ENCODE assay signal across 27 cellular contexts in the genomic region with DNA sequence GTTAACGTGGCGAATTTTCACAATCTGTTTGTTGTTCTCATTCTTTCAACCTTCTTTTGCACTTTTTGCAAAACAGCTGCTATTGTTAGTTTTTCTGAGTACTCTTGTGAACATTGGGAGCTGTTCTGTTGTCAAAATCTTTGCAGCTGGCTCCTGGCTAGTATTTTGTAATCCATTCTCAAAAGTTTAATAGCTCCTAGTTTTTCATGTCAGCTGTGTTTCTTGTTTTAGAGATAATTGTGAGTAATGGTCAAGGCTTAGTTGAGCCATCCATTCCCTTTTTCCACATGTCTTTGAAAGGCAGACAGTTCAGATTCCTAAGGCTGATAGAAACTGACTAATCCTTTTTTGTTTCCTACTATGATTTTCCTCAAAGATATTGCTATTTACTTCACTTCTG. TPM values are rescaled to one million over a fixed set of nuclear protein-coding genes. Genes with fewer than 3 reads are reported as not detected.
A peak's percentile ranks its signal among the peaks of the same experiment; 100 is the strongest.
DNase-seq lines count a peak whose midpoint lies in the region; ATAC-seq, FAIRE-seq and TF ChIP-seq lines count a peak whose summit lies in the region.
"Had no signal": no experiment of that assay in that cellular context is flagged by ENCODE, and none has a peak within 500 bp of the region (broad histone marks: within the 10 kb centered on the region; RNA-seq: fewer than 3 reads in every experiment).

No MANE protein-coding gene starts in this region.

- intact Hi-C loops in sciatic nerve (cut with DNase I): no loop called here
- intact Hi-C loops in activated naive CD4-positive, alpha-beta T cell treated with anti-CD3 and anti-CD28 coated beads for 36 hours (cut with micrococcal nuclease): no loop called here

- no peak overlapping the region for H3K4me3 Mint-ChIP-seq in astrocyte (ENCODE audit: unreplicated experiment)
- H3K4me3 Mint-ChIP-seq in stimulated activated memory B cell treated with anti-CD40 and anti-IgM and Interleukin-4, amounts not matched to agents 10 μg/mL and 1 μg/mL and 100 μg/mL, for 72 hours: no peak overlapping the region
- H3K4me3 Mint-ChIP-seq in activated naive CD4-positive, alpha-beta T cell treated with anti-CD3 and anti-CD28 coated beads for 36 hours: no peak overlapping the region
- H3K4me3 Mint-ChIP-seq: activated CD4-positive, alpha-beta T cell treated with anti-CD3 and anti-CD28 coated beads for 36 hours; memory B cell; naive B cell; T-helper 1 cell treated with Interleukin-12 subunit alpha and Interleukin-12 subunit beta and Interleukin-4 antibody, amounts not matched to agents 30 μg/mL and 1 μg/mL, for 36 hours had no signal

- CTCF ChIA-PET in activated naive CD4-positive, alpha-beta T cell treated with anti-CD3 and anti-CD28 coated beads for 36 hours (lab: Charles Lee): no interaction called here

- peak overlapping the region; percentile 10 for H3K27ac Mint-ChIP-seq in astrocyte (ENCODE audit: unreplicated experiment)
- no peak overlapping the region for H3K27ac Mint-ChIP-seq in stimulated activated memory B cell treated with anti-CD40 and anti-IgM and Interleukin-4, amounts not matched to agents 10 μg/mL and 1 μg/mL and 100 μg/mL, for 72 hours
- H3K27ac Mint-ChIP-seq in activated naive CD4-positive, alpha-beta T cell treated with anti-CD3 and anti-CD28 coated beads for 36 hours: no peak overlapping the region
- no peak overlapping the region for H3K27ac Mint-ChIP-seq in activated naive CD4-positive, alpha-beta T cell treated with anti-CD3 and anti-CD28 coated beads, Interleukin-2, amount 50 U/mL, for 72 hours
- H3K27ac Mint-ChIP-seq: activated CD4-positive, alpha-beta T cell treated with anti-CD3 and anti-CD28 coated beads for 36 hours; memory B cell; naive B cell; T-helper 1 cell treated with Interleukin-12 subunit alpha and Interleukin-12 subunit beta and Interleukin-4 antibody, amounts not matched to agents 30 μg/mL and 1 μg/mL, for 36 hours had no signal

- H3K4me2 ChIP-seq in astrocyte (ENCODE audit: low read length): no peak overlapping the region
- H3K4me2 ChIP-seq: KMS-11 had no signal

- no peaks in the 10 kb centered on the region for H3K36me3 Mint-ChIP-seq in astrocyte (ENCODE audit: low read depth, unreplicated experiment)
- H3K36me3 Mint-ChIP-seq in stimulated activated memory B cell treated with anti-CD40 and anti-IgM and Interleukin-4, amounts not matched to agents 10 μg/mL and 1 μg/mL and 100 μg/mL, for 72 hours: no peaks in the 10 kb centered on the region
- no peaks in the 10 kb centered on the region for H3K36me3 Mint-ChIP-seq in activated naive CD4-positive, alpha-beta T cell treated with anti-CD3 and anti-CD28 coated beads for 36 hours (ENCODE audit: low read depth)
- H3K36me3 Mint-ChIP-seq in activated naive CD4-positive, alpha-beta T cell treated with anti-CD3 and anti-CD28 coated beads, Interleukin-2, amount 50 U/mL, for 72 hours: peaks cover 0 to 8% of the 10 kb centered on the region in 2 donors

- H3K36me3 ChIP-seq in astrocyte (ENCODE audit: insufficient read depth, low read length): no peaks in the 10 kb centered on the region
- H3K36me3 ChIP-seq: breast epithelium, esophagus muscularis mucosa, SJCRH30, thyroid gland had no signal

- no peaks in the 10 kb centered on the region for H3K27me3 ChIP-seq in astrocyte (ENCODE audit: insufficient read depth, low read length)
- H3K27me3 ChIP-seq: breast epithelium, esophagus muscularis mucosa, SJCRH30, thyroid gland had no signal

- H3K4me3 ChIP-seq in astrocyte (ENCODE audit: insufficient read depth, low read depth, low read length) (no peak overlapping the region), foreskin fibroblast (ENCODE audit: low read depth in 1 of 2, low read length in 2 of 2) (peak overlapping the region in 1 of 2 donors; percentile 18)
- H3K4me3 ChIP-seq: breast epithelium, esophagus muscularis mucosa, SJCRH30, thyroid gland had no signal

- DNase-seq in GM04504 (ENCODE audit: low read depth) (peak; percentile 34), astrocyte (ENCODE audit: low read depth) (peak; percentile 29), foreskin fibroblast (peak; percentile 30 to 41), sciatic nerve (ENCODE audit: low spot score) (no peak), COLO668 (lab: John Stamatoyannopoulos, UW; ENCODE audit: unreplicated experiment) (no peak)
- DNase-seq in activated naive CD4-positive, alpha-beta T cell treated with anti-CD3 and anti-CD28 coated beads for 36 hours: no peak
- DNase-seq in activated naive CD4-positive, alpha-beta T cell treated with anti-CD3 and anti-CD28 coated beads, Interleukin-2, amount 50 U/mL, for 72 hours (ENCODE audit: low spot score in 2 of 2): no peak
- DNase-seq: activated CD4-positive, alpha-beta T cell treated with anti-CD3 and anti-CD28 coated beads for 36 hours; activated T-cell treated with anti-CD3 and anti-CD28 coated beads, Interleukin-2, amount 50 U/mL, for 1 hour; amniotic stem cell; effector memory CD4-positive, alpha-beta T cell; EL; head of caudate nucleus; MV-4-11; naive B cell; NCI-H2227 treated with DMSO at 0.1 percent for 48 hours; occipital lobe; SJCRH30; stimulated activated CD4-positive, alpha-beta T cell treated with anti-CD3 and anti-CD28 coated beads, Interleukin-4, amount 100 ng/mL, for 1 hour; stimulated activated naive CD4-positive, alpha-beta T cell treated with Interleukin-2 at 50 U/mL for 16 hours had no signal

- TF ChIP-seq CTCF in astrocyte (IDR thresholded peaks at IDR 0.05; ENCODE audit: insufficient read depth, low read depth, low read length): no peak
- TF ChIP-seq CTCF in foreskin fibroblast (IDR thresholded peaks at IDR 0.05; ENCODE audit: low read depth, low read length): no peak

- peaks cover 7% of the 10 kb centered on the region for H3K9me3 Mint-ChIP-seq in astrocyte (ENCODE audit: unreplicated experiment)
- peaks cover 4% of the 10 kb centered on the region for H3K9me3 Mint-ChIP-seq in stimulated activated memory B cell treated with anti-CD40 and anti-IgM and Interleukin-4, amounts not matched to agents 10 μg/mL and 1 μg/mL and 100 μg/mL, for 72 hours
- no peaks in the 10 kb centered on the region for H3K9me3 Mint-ChIP-seq in activated naive CD4-positive, alpha-beta T cell treated with anti-CD3 and anti-CD28 coated beads for 36 hours
- peaks cover 4 to 9% of the 10 kb centered on the region in 2 donors for H3K9me3 Mint-ChIP-seq in activated naive CD4-positive, alpha-beta T cell treated with anti-CD3 and anti-CD28 coated beads, Interleukin-2, amount 50 U/mL, for 72 hours
- H3K9me3 Mint-ChIP-seq: memory B cell had no signal

- FAIRE-seq in astrocyte (lab: Jason Lieb, UNC): no peak

- no peaks in the 10 kb centered on the region for H3K4me1 ChIP-seq in astrocyte (ENCODE audit: insufficient read depth, low read length)
- H3K4me1 ChIP-seq: breast epithelium, esophagus muscularis mucosa had no signal

- no peaks in the 10 kb centered on the region for H3K9me3 ChIP-seq in astrocyte (ENCODE audit: insufficient read depth, low read depth, low read length)
- H3K9me3 ChIP-seq: breast epithelium, esophagus muscularis mucosa, SJCRH30, thyroid gland had no signal

- peaks cover 13% of the 10 kb centered on the region for H3K4me1 Mint-ChIP-seq in astrocyte (ENCODE audit: low read depth, unreplicated experiment)
- peaks cover 5% of the 10 kb centered on the region for H3K4me1 Mint-ChIP-seq in stimulated activated memory B cell treated with anti-CD40 and anti-IgM and Interleukin-4, amounts not matched to agents 10 μg/mL and 1 μg/mL and 100 μg/mL, for 72 hours
- no peaks in the 10 kb centered on the region for H3K4me1 Mint-ChIP-seq in activated naive CD4-positive, alpha-beta T cell treated with anti-CD3 and anti-CD28 coated beads for 36 hours (ENCODE audit: low read depth)
- H3K4me1 Mint-ChIP-seq: activated CD4-positive, alpha-beta T cell treated with anti-CD3 and anti-CD28 coated beads for 36 hours; memory B cell; naive B cell had no signal

- H4K20me1 ChIP-seq in astrocyte (ENCODE audit: insufficient read depth, low read length): no peaks in the 10 kb centered on the region

- peak; percentile 71 for ATAC-seq in sciatic nerve
- ATAC-seq in stimulated activated memory B cell treated with anti-CD40 and anti-IgM and Interleukin-4, amounts not matched to agents 10 μg/mL and 1 μg/mL and 100 μg/mL, for 72 hours: no peak
- ATAC-seq in activated naive CD4-positive, alpha-beta T cell treated with anti-CD3 and anti-CD28 coated beads, Interleukin-2, amount 50 U/mL, for 72 hours: no peak
- ATAC-seq: activated CD4-positive, alpha-beta T cell treated with anti-CD3 and anti-CD28 coated beads for 36 hours had no signal

- H3K79me2 ChIP-seq in astrocyte (ENCODE audit: insufficient read depth, low read length): no peaks in the 10 kb centered on the region

- H2AFZ ChIP-seq in astrocyte (ENCODE audit: low read depth, low read length): no peak overlapping the region

- H3K27me3 Mint-ChIP-seq in astrocyte (ENCODE audit: low read depth, unreplicated experiment): no peaks in the 10 kb centered on the region
- peaks cover 30% of the 10 kb centered on the region for H3K27me3 Mint-ChIP-seq in stimulated activated memory B cell treated with anti-CD40 and anti-IgM and Interleukin-4, amounts not matched to agents 10 μg/mL and 1 μg/mL and 100 μg/mL, for 72 hours
- H3K27me3 Mint-ChIP-seq in activated naive CD4-positive, alpha-beta T cell treated with anti-CD3 and anti-CD28 coated beads for 36 hours (ENCODE audit: low read depth): no peaks in the 10 kb centered on the region

- no peak overlapping the region for H3K9ac ChIP-seq in astrocyte (ENCODE audit: low read length)
- H3K9ac ChIP-seq: KMS-11 had no signal

- no peak overlapping the region for H3K27ac ChIP-seq in astrocyte (ENCODE audit: low read depth, low read length)
- H3K27ac ChIP-seq: breast epithelium, esophagus muscularis mucosa, KMS-11, SJCRH30 had no signal

RNA-seq across cellular contexts. Expression of gene CRADD, which starts 39.1 kb away (rescaled TPM):
- total RNA-seq in astrocyte (7.6 and 8.8 TPM in 2 replicates), sciatic nerve (20.6 TPM)
- total RNA-seq in activated naive CD4-positive, alpha-beta T cell treated with anti-CD3 and anti-CD28 coated beads for 36 hours: 10 to 100 TPM; 14.3 to 15.6 TPM
- total RNA-seq in activated naive CD4-positive, alpha-beta T cell treated with anti-CD3 and anti-CD28 coated beads, Interleukin-2, amount 50 U/mL, for 72 hours: 10 to 100 TPM in 1 of 2 donors, 1 to 10 TPM in 1; 9.6 to 10.1 TPM

Comparison
In these comparisons a context has a peak if more than half of its experiments do, and no peak if none do; other contexts are left out.
1. DNase-seq: peak in GM04504 (single experiment), astrocyte (single experiment) and foreskin fibroblast (2 of 2); none in sciatic nerve (single experiment), activated naive CD4-positive, alpha-beta T cell treated with anti-CD3 and anti-CD28 coated beads for 36 hours (single experiment), COLO668 (single experiment) and activated naive CD4-positive, alpha-beta T cell treated with anti-CD3 and anti-CD28 coated beads, Interleukin-2, amount 50 U/mL, for 72 hours (0 of 2).